In genomic region chrX:107654778-107655761, GRCh38 we compare ENCODE assay signal across 8 cellular contexts. TPM values are rescaled to one million over a fixed set of nuclear protein-coding genes. Genes with fewer than 3 reads are reported as not detected.
DNase-seq lines count a peak whose midpoint lies in the region; ATAC-seq and TF ChIP-seq lines count a peak whose summit lies in the region.

No MANE protein-coding gene starts in this region.

- peaks cover 13% of the 10 kb centered on the region for H3K36me3 Mint-ChIP-seq in CD4-positive, alpha-beta T cell (ENCODE audit: low read depth)
- peaks cover 44% of the 10 kb centered on the region for H3K36me3 Mint-ChIP-seq in MCF 10A (ENCODE audit: insufficient read depth, unreplicated experiment)

- no peaks in the 10 kb centered on the region for H3K9me3 Mint-ChIP-seq in CD4-positive, alpha-beta T cell
- no peaks in the 10 kb centered on the region for H3K9me3 Mint-ChIP-seq in MCF 10A (ENCODE audit: unreplicated experiment)

- no peak overlapping the region for H3K27ac ChIP-seq in CD4-positive, alpha-beta T cell (ENCODE audit: low read depth, low read length)

- no peaks in the 10 kb centered on the region for H3K9me3 ChIP-seq in CD4-positive, alpha-beta T cell (ENCODE audit: control insufficient read depth, low read length)

- TF ChIP-seq CTCF in CD4-positive, alpha-beta T cell (IDR thresholded peaks at IDR 0.05), result peak; percentile 72
- TF ChIP-seq CTCF in GM20000 (IDR thresholded peaks at IDR 0.05; ENCODE audit: extremely low read depth, missing control alignments) (peak; percentile 42), MCF 10A (IDR thresholded peaks at IDR 0.05; ENCODE audit: unreplicated experiment) (peak; percentile 66)

- CTCF ChIA-PET in CD4-positive, alpha-beta T cell (lab: Charles Lee), result interaction anchor here (0.7 to 9.5 kb wide), 6 partner anchors 13 to 121 kb away, joined by 3 to 92 read pairs (median 4); partner anchors contain the start of genes NCBP2L, PRPS1 and TSC22D3
- CTCF ChIA-PET in MCF 10A (lab: Yijun Ruan, JAX), result interaction anchor here (0.6 to 11.1 kb wide), 17 partner anchors 11 to 747 kb away, joined by 3 to 139 read pairs (median 3); partner anchors contain the start of genes NCBP2L and TSC22D3

- BruUV-seq in MCF 10A (replicated peaks; lab: Mats Ljungman, UMichigan), result no TSS peak

- no peaks in the 10 kb centered on the region for H3K27me3 Mint-ChIP-seq in CD4-positive, alpha-beta T cell
- peaks cover 44% of the 10 kb centered on the region for H3K27me3 Mint-ChIP-seq in MCF 10A (ENCODE audit: insufficient read depth, unreplicated experiment)

- no peak overlapping the region for H3K4me3 Mint-ChIP-seq in CD4-positive, alpha-beta T cell
- peak overlapping the region; percentile 45 for H3K4me3 Mint-ChIP-seq in MCF 10A (ENCODE audit: unreplicated experiment)

- DNase-seq in CD4-positive, alpha-beta T cell, result peak; percentile 49 to 68 (median 61)
- peak; percentile 13 for DNase-seq in GM20000 (ENCODE audit: low spot score)
- peak; percentile 92 for DNase-seq in LHCN-M2 (ENCODE audit: low read depth)
- DNase-seq in UCSD-AML1 (lab: John Stamatoyannopoulos, UW; ENCODE audit: unreplicated experiment), result peak; percentile 36
- DNase-seq in MCF 10A (ENCODE audit: unreplicated experiment), result peak; percentile 84
- peak; percentile 76 for DNase-seq in kidney glomerular epithelial cell (lab: John Stamatoyannopoulos, UW)
- peak; percentile 25 to 42 (median 39) for DNase-seq in stimulated activated CD4-positive, alpha-beta T cell treated with anti-CD3 and anti-CD28 coated beads, TNF-alpha, amount 100 ng/mL, for 1 hour (ENCODE audit: low read depth in 3 of 3, low spot score in 1 of 3)
- no peak for DNase-seq in GDM1 (lab: John Stamatoyannopoulos, UW)

- H3K4me1 Mint-ChIP-seq in CD4-positive, alpha-beta T cell (ENCODE audit: low read depth), result peaks cover 29% of the 10 kb centered on the region
- peaks cover 15% of the 10 kb centered on the region for H3K4me1 Mint-ChIP-seq in MCF 10A (ENCODE audit: insufficient read depth, unreplicated experiment)

- no peaks in the 10 kb centered on the region for H3K27me3 ChIP-seq in CD4-positive, alpha-beta T cell (ENCODE audit: control insufficient read depth, insufficient read depth, low read length)

- peak; percentile 92 for ATAC-seq in CD4-positive, alpha-beta T cell (ENCODE audit: poor library complexity)

- peak overlapping the region; percentile 13 for H3K27ac Mint-ChIP-seq in CD4-positive, alpha-beta T cell
- peak overlapping the region; percentile 89 for H3K27ac Mint-ChIP-seq in MCF 10A (ENCODE audit: low read depth, unreplicated experiment)

- intact Hi-C loops in CD4-positive, alpha-beta T cell (cut with DNase I, micrococcal nuclease), result loop anchor here (5.0 kb wide), 3 partner anchors 62 to 417 kb away; no protein-coding TSS in a partner anchor
- intact Hi-C loops in MCF 10A (cut with micrococcal nuclease), result loop anchor here (1.0 to 10.0 kb wide), 5 partner anchors 27 to 630 kb away; partner anchors contain the start of genes NCBP2L and PRPS1

- POLR2A ChIA-PET in CD4-positive, alpha-beta T cell (lab: Charles Lee), result interaction anchor here (0.6 to 3.9 kb wide), 6 partner anchors 19 to 607 kb away, joined by 3 to 12 read pairs (median 4); partner anchors contain the start of gene NCBP2L
- POLR2A ChIA-PET in MCF 10A (lab: Yijun Ruan, JAX), result interaction anchor here (0.6 to 4.7 kb wide), 18 partner anchors 14 to 655 kb away, joined by 3 to 47 read pairs (median 4); partner anchors contain the start of genes NCBP2L, PRPS1 and RBM41

RNA-seq across cellular contexts. Expression of gene PRPS1, which starts 26.8 kb away (rescaled TPM):
- total RNA-seq in CD4-positive, alpha-beta T cell, result 10 to 100 TPM; 66.5 to 70.4 TPM
- total RNA-seq in LHCN-M2 (2014; rRNA removed), result 42.5 and 45.8 TPM in 2 replicates
- polyA plus RNA-seq in LHCN-M2 (2012), result 49.6 TPM
- 27.9 and 29.7 TPM in 2 replicates for total RNA-seq in MCF 10A (2022)
